In genomic region chr22:30327864-30328345, GRCh38 we compare ENCODE assay signal across 9 cellular contexts. TPM values are rescaled to one million over a fixed set of nuclear protein-coding genes. Genes with fewer than 3 reads are reported as not detected.
DNase-seq lines count a peak whose midpoint lies in the region; ATAC-seq and TF ChIP-seq lines count a peak whose summit lies in the region.
"Had no signal": no experiment of that assay in that cellular context is flagged by ENCODE, and none has a peak within 500 bp of the region (broad histone marks: within the 10 kb centered on the region; RNA-seq: fewer than 3 reads in every experiment).

No MANE protein-coding gene starts in this region.

- TF ChIP-seq CTCF in brain (conservative IDR thresholded peaks at IDR 0.05) (no peak), mucosa of descending colon (IDR thresholded peaks at IDR 0.05) (no peak)

- peaks cover 20 to 46% of the 10 kb centered on the region in 2 donors for H3K36me3 Mint-ChIP-seq in CD4-positive, alpha-beta memory T cell
- peaks cover 10% of the 10 kb centered on the region for H3K36me3 Mint-ChIP-seq in brain

- CTCF ChIA-PET in CD4-positive, alpha-beta memory T cell (lab: Charles Lee; ENCODE audit: partially characterized antibody) = interaction anchor here (0.7 to 11.2 kb wide), 8 partner anchors 17 to 61 kb away, joined by 3 to 115 read pairs (median 3); partner anchors contain the start of genes CASTOR1, CCDC157, RNF215 and SF3A1

- H3K27ac ChIP-seq in CD4-positive, alpha-beta memory T cell (ENCODE audit: low read depth, low read length) = peak overlapping the region; percentile 83

- no peak for DNase-seq in CD4-positive, alpha-beta memory T cell
- peak; percentile 58 for DNase-seq in HuH-7 (ENCODE audit: low spot score)
- DNase-seq in mucosa of descending colon = no peak
- no peak for DNase-seq in NCI-H2227 treated with DMSO at 0.1 percent for 48 hours (lab: John Stamatoyannopoulos, UW)
- no peak for DNase-seq in OCI-M2 (lab: John Stamatoyannopoulos, UW; ENCODE audit: unreplicated experiment)
- no peak for DNase-seq in foreskin melanocyte

- no peaks in the 10 kb centered on the region for H3K9me3 ChIP-seq in CD4-positive, alpha-beta memory T cell (ENCODE audit: control insufficient read depth in 1 of 2, low read length in 2 of 2)
- H3K9me3 ChIP-seq in mucosa of descending colon = no peaks in the 10 kb centered on the region

- no peaks in the 10 kb centered on the region for H3K27me3 Mint-ChIP-seq in CD4-positive, alpha-beta memory T cell
- peaks cover 3% of the 10 kb centered on the region for H3K27me3 Mint-ChIP-seq in brain

- no peaks in the 10 kb centered on the region for H3K27me3 ChIP-seq in CD4-positive, alpha-beta memory T cell (ENCODE audit: insufficient read depth, low read length)
- H3K27me3 ChIP-seq: cardiac muscle cell had no signal

- intact Hi-C loops in CD4-positive, alpha-beta memory T cell (cut with micrococcal nuclease) = loop anchor here (1.0 to 2.0 kb wide), 3 partner anchors 28 to 65 kb away; partner anchors contain the start of genes RNF215 and SF3A1
- intact Hi-C loops in mucosa of descending colon (cut with DNase I, micrococcal nuclease) = no loop called here

- peak overlapping the region; percentile 22 to 80 (median 76) for H3K4me3 Mint-ChIP-seq in CD4-positive, alpha-beta memory T cell
- H3K4me3 Mint-ChIP-seq in brain = peak overlapping the region in 4 of 5 experiments; percentile 79 to 89 (median 82)

- H3K4me1 Mint-ChIP-seq in CD4-positive, alpha-beta memory T cell = peaks cover 34 to 47% (median 39%) of the 10 kb centered on the region in 4 donors
- H3K4me1 Mint-ChIP-seq in brain = peaks cover 40% of the 10 kb centered on the region

- H3K4me1 ChIP-seq in CD4-positive, alpha-beta memory T cell (ENCODE audit: insufficient read depth, low read length) = peaks cover 39% of the 10 kb centered on the region
- H3K4me1 ChIP-seq in mucosa of descending colon (ENCODE audit: low read depth) = peaks cover 39% of the 10 kb centered on the region

- H3K4me3 ChIP-seq in CD4-positive, alpha-beta memory T cell (ENCODE audit: low read length in 2 of 2) = no peak overlapping the region
- no peak overlapping the region for H3K4me3 ChIP-seq in mucosa of descending colon

- ATAC-seq in mucosa of descending colon (peak; percentile 34), HG03039 (IDR thresholded peaks at IDR 0.05; ENCODE audit: unreplicated experiment) (no peak)

- POLR2A ChIA-PET in CD4-positive, alpha-beta memory T cell (lab: Charles Lee; ENCODE audit: partially characterized antibody) = interaction anchor here (1.2 to 20.3 kb wide), 7 partner anchors 8 to 96 kb away, joined by 3 to 562 read pairs (median 25); partner anchors contain the start of genes CASTOR1, CCDC157 and SF3A1

- H3K27ac Mint-ChIP-seq in CD4-positive, alpha-beta memory T cell = peak overlapping the region; percentile 86 to 97 (median 92)
- peak overlapping the region in 4 of 5 experiments; percentile 60 to 91 (median 72) for H3K27ac Mint-ChIP-seq in brain

- peaks cover 14% of the 10 kb centered on the region for H3K36me3 ChIP-seq in CD4-positive, alpha-beta memory T cell (ENCODE audit: insufficient read depth, low read length)
- no peaks in the 10 kb centered on the region for H3K36me3 ChIP-seq in mucosa of descending colon (ENCODE audit: low read depth)

- H3K9me3 Mint-ChIP-seq in CD4-positive, alpha-beta memory T cell = no peaks in the 10 kb centered on the region
- H3K9me3 Mint-ChIP-seq in brain = no peaks in the 10 kb centered on the region

RNA-seq across cellular contexts. Expression of gene TBC1D10A, which starts 1.2 kb away (rescaled TPM):
- 10 to 100 TPM; 62.2 to 76.8 TPM for total RNA-seq in CD4-positive, alpha-beta memory T cell
- 10 to 100 TPM; 60.6 to 61.6 TPM for polyA plus RNA-seq in CD4-positive, alpha-beta memory T cell
- 13.6 TPM for polyA plus RNA-seq in brain (ENCODE audit: insufficient read depth, low read depth, low replicate concordance)
- 10 to 100 TPM; 29.7 to 41.4 (median 32.2) TPM for total RNA-seq in mucosa of descending colon

RNA-seq across cellular contexts. Expression of gene SF3A1, which starts 28.8 kb away (rescaled TPM):
- total RNA-seq in CD4-positive, alpha-beta memory T cell = 100 to 1,000 TPM; 279 to 301 TPM
- polyA plus RNA-seq in CD4-positive, alpha-beta memory T cell = 100 to 1,000 TPM in 1 of 2 donors, 10 to 100 TPM in 1; 44.0 to 155 TPM
- 205 TPM for polyA plus RNA-seq in brain (ENCODE audit: insufficient read depth, low read depth, low replicate concordance)
- 100 to 1,000 TPM; 133 to 152 (median 151) TPM for total RNA-seq in mucosa of descending colon

RNA-seq across cellular contexts. Expression of gene CCDC157, which starts 28.9 kb away (rescaled TPM):
- total RNA-seq in CD4-positive, alpha-beta memory T cell = 1 to 10 TPM; 2.1 to 3.0 TPM
- polyA plus RNA-seq in CD4-positive, alpha-beta memory T cell = 1 to 10 TPM in 1 of 2 donors, under 1 TPM in 1; 0.38 to 3.9 TPM
- 5.1 TPM for polyA plus RNA-seq in brain (ENCODE audit: insufficient read depth, low read depth, low replicate concordance)
- total RNA-seq in mucosa of descending colon = 1 to 10 TPM; 1.6 to 2.2 (median 1.8) TPM

RNA-seq across cellular contexts. Expression of gene CASTOR1, which starts 38.6 kb away (rescaled TPM):
- 10 to 100 TPM; 13.7 to 14.9 TPM for total RNA-seq in CD4-positive, alpha-beta memory T cell
- polyA plus RNA-seq in CD4-positive, alpha-beta memory T cell = 10 to 100 TPM; 11.3 to 17.5 TPM
- polyA plus RNA-seq in brain (ENCODE audit: insufficient read depth, low read depth, low replicate concordance) = 6.8 TPM
- total RNA-seq in mucosa of descending colon = 1 to 10 TPM; 6.1 to 8.4 (median 7.6) TPM

RNA-seq across cellular contexts. Expression of gene RNF215, which starts 59.3 kb away (rescaled TPM):
- 1 to 10 TPM; 6.1 to 6.6 TPM for total RNA-seq in CD4-positive, alpha-beta memory T cell
- under 1 TPM; 0.29 to 0.53 TPM for polyA plus RNA-seq in CD4-positive, alpha-beta memory T cell
- polyA plus RNA-seq in brain (ENCODE audit: insufficient read depth, low read depth, low replicate concordance) = 8.0 TPM
- total RNA-seq in mucosa of descending colon = 10 to 100 TPM in 1 of 3 donors, 1 to 10 TPM in 2; 9.0 to 14.2 (median 9.1) TPM
